12 cellular contexts compared by ENCODE assay signal in the genomic region with DNA sequence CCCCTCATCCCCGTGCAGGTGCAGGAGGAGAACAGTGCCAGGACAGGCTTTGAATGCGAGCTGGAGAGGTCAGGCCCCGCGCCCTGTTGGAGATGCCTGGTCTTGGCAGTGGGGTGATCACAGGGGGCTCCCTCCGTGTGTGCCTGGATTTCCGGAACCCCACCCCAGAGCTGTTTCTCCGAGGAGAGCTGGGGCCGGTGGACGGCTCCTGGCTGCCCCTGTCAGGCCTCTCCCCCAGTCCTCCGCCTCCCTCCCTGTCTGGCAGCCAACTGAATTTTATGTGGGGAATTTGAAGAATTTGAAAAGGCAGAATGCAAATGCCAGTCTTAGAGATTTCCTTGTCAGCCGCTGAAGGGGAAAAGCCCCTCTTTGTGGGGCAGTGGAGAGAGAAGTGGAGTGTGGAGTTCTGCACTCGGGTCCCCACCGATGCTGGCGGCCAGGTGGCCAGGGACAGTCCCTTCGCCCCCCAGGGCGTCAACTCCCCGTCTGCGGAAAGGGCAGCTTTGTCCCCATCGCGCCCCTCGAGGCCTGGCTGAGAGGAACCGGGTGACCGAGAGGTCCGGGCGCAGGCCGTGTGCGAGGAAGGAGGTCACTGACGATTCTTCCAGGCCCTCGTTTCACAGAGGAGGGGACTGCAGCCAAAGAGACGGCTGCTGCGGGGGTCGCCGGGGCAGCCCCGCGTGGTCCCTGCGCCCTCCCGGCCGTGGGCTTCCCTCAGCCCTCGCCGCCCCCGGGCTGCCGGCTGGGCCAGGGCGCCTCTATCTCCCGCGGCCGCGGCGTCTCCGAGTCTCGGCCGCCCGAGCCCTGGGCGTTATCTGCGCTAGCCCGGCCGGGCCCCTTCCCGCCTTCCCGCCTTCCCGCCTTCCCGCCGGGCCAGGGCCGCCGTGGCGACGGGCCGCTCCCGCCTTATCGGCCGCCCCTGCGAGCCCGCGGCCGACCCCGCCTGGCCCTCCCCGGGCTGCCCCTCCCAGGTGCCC. TPM values are rescaled to one million over a fixed set of nuclear protein-coding genes. Genes with fewer than 3 reads are reported as not detected.
DNase-seq lines count a peak whose midpoint lies in the region; ATAC-seq and TF ChIP-seq lines count a peak whose summit lies in the region.
"Had no signal": no experiment of that assay in that cellular context is flagged by ENCODE, and none has a peak within 500 bp of the region (broad histone marks: within the 10 kb centered on the region; RNA-seq: fewer than 3 reads in every experiment).

No MANE protein-coding gene starts in this region.

- H3K18ac ChIP-seq in H9 (ENCODE audit: insufficient read length, low read depth, low read length): peak overlapping the region; percentile 84

- no peaks in the 10 kb centered on the region for H3K9me2 ChIP-seq in MM.1S (replicated peaks; ENCODE audit: insufficient read depth, low read length)

- POLR2A ChIA-PET in naive thymus-derived CD4-positive, alpha-beta T cell (lab: Charles Lee): no interaction called here

- no CpG with 5 or more reads among the region's 75 CpGs for WGBS in H9 (ENCODE audit: extremely low coverage, insufficient read length, low lambda C conversion rate)

- H2BK5ac ChIP-seq in H9 (ENCODE audit: insufficient read length, low read length): no peak overlapping the region

- no peak overlapping the region for H3K27ac ChIP-seq in H9 (ENCODE audit: insufficient read length, low read depth, low read length)
- H3K27ac ChIP-seq in MM.1S (ENCODE audit: low read length): no peak overlapping the region
- H3K27ac ChIP-seq in naive thymus-derived CD4-positive, alpha-beta T cell (ENCODE audit: low read depth, low read length): no peak overlapping the region

- H3K4ac ChIP-seq in H9 (ENCODE audit: low read depth, low read length): no peak overlapping the region

- H4K20me1 ChIP-seq in H9 (ENCODE audit: control insufficient read depth, insufficient read depth, insufficient read length) (no peaks in the 10 kb centered on the region), MM.1S (ENCODE audit: insufficient read depth, low read length) (no peaks in the 10 kb centered on the region)

- intact Hi-C loops in naive thymus-derived CD4-positive, alpha-beta T cell (cut with micrococcal nuclease): no loop called here

- H3K36me3 Mint-ChIP-seq in H9 (ENCODE audit: insufficient read depth in 1 of 3, low read depth in 3 of 3): no peaks in the 10 kb centered on the region; a peak in 2 of 7 replicates
- H3K36me3 Mint-ChIP-seq in stimulated activated memory B cell treated with anti-CD40 and anti-IgM and Interleukin-4, amounts not matched to agents 10 μg/mL and 1 μg/mL and 100 μg/mL, for 72 hours: no peaks in the 10 kb centered on the region
- H3K36me3 Mint-ChIP-seq in naive thymus-derived CD4-positive, alpha-beta T cell: peaks cover 0 to 5% (median 0%) of the 10 kb centered on the region in 5 donors
- H3K36me3 Mint-ChIP-seq: T-cell had no signal

- no peak overlapping the region for H2BK20ac ChIP-seq in H9 (ENCODE audit: low read depth, low read length, poor library complexity, severe bottlenecking)

- no peak overlapping the region for H3K56ac ChIP-seq in H9 (ENCODE audit: insufficient read length, low read depth, low read length)

- no peak overlapping the region for H4K8ac ChIP-seq in H9 (replicated peaks; ENCODE audit: insufficient read length, low read depth, low read length)

- H3K27me3 ChIP-seq in H9 (ENCODE audit: insufficient read depth, low read length) (no peaks in the 10 kb centered on the region; the same call in 1 of the 2 replicates), MM.1S (replicated peaks; ENCODE audit: insufficient read depth, low read length) (no peaks in the 10 kb centered on the region; the same call in 1 of the 2 replicates)
- H3K27me3 ChIP-seq in naive thymus-derived CD4-positive, alpha-beta T cell (ENCODE audit: control insufficient read depth in 2 of 2, insufficient read depth in 2 of 2, low read length in 2 of 2): peaks cover 0 to 15% of the 10 kb centered on the region in 2 donors

- no peaks in the 10 kb centered on the region for H3K79me2 ChIP-seq in H9 (ENCODE audit: insufficient read depth, low read length)
- H3K79me2 ChIP-seq in MM.1S (ENCODE audit: low read length): no peaks in the 10 kb centered on the region

- H3T11ph ChIP-seq in H9 (ENCODE audit: low read length): no peak overlapping the region

- H3K4me2 ChIP-seq in H9 (ENCODE audit: insufficient read depth, insufficient read length, low read length): peak overlapping the region; percentile 34
- no peak overlapping the region for H3K4me2 ChIP-seq in MM.1S (ENCODE audit: low read depth, low read length)

- CTCF ChIA-PET in naive thymus-derived CD4-positive, alpha-beta T cell (lab: Charles Lee): interaction anchor here (1.0 kb wide), 2 partner anchors 10 to 153 kb away, joined by 3 to 4 read pairs; no protein-coding TSS in a partner anchor

- H3K9ac ChIP-seq in H9 (ENCODE audit: extremely low read depth, insufficient read length, low read length) (peak overlapping the region; percentile 30), MM.1S (ENCODE audit: low read length) (no peak overlapping the region)

- H3K4me3 ChIP-seq in choroid plexus epithelial cell (ENCODE audit: low read depth, low read length) (peak overlapping the region; percentile 33), MM.1S (ENCODE audit: low read length) (no peak overlapping the region)
- no peak overlapping the region for H3K4me3 ChIP-seq in naive thymus-derived CD4-positive, alpha-beta T cell (ENCODE audit: low read length)

- no peaks in the 10 kb centered on the region for H3F3A ChIP-seq in MM.1S (ENCODE audit: insufficient read depth, low read length)

- H3K9me3 ChIP-seq in H9 (ENCODE audit: control insufficient read depth, low read depth, low read length) (no peaks in the 10 kb centered on the region), MM.1S (replicated peaks; ENCODE audit: insufficient read depth, low read length) (no peaks in the 10 kb centered on the region)
- no peaks in the 10 kb centered on the region for H3K9me3 ChIP-seq in naive thymus-derived CD4-positive, alpha-beta T cell (ENCODE audit: control insufficient read depth in 2 of 3, low read length in 3 of 3)

- peak; percentile 26 for ATAC-seq in stimulated activated memory B cell treated with anti-CD40 and anti-IgM and Interleukin-4, amounts not matched to agents 10 μg/mL and 1 μg/mL and 100 μg/mL, for 72 hours
- no peak for ATAC-seq in GM18909 (IDR thresholded peaks at IDR 0.05; ENCODE audit: poor library complexity, unreplicated experiment)
- no peak for ATAC-seq in naive thymus-derived CD4-positive, alpha-beta T cell
- ATAC-seq: T-cell had no signal

- H3K79me1 ChIP-seq in H9 (ENCODE audit: insufficient read depth, low read depth, low read length, poor library complexity, severe bottlenecking): no peaks in the 10 kb centered on the region

- peak overlapping the region; percentile 96 for H3K14ac ChIP-seq in H9 (ENCODE audit: insufficient read depth, low read length)

- H4K5ac ChIP-seq in H9 (ENCODE audit: insufficient read length, low read depth, low read length): no peak overlapping the region

- no peak overlapping the region for H2BK15ac ChIP-seq in H9 (ENCODE audit: low read depth, low read length)

- H2BK120ac ChIP-seq in H9 (ENCODE audit: low read depth, low read length, poor library complexity, severe bottlenecking): peak overlapping the region; percentile 74

- H4K91ac ChIP-seq in H9 (ENCODE audit: insufficient read length, low read depth, low read length): no peak overlapping the region

- no peaks in the 10 kb centered on the region for H3K9me3 Mint-ChIP-seq in H9
- H3K9me3 Mint-ChIP-seq in stimulated activated memory B cell treated with anti-CD40 and anti-IgM and Interleukin-4, amounts not matched to agents 10 μg/mL and 1 μg/mL and 100 μg/mL, for 72 hours: no peaks in the 10 kb centered on the region
- no peaks in the 10 kb centered on the region for H3K9me3 Mint-ChIP-seq in naive thymus-derived CD4-positive, alpha-beta T cell
- H3K9me3 Mint-ChIP-seq: T-cell had no signal

- H3K4me1 ChIP-seq in H9 (ENCODE audit: insufficient read depth, low read length): peaks cover 12% of the 10 kb centered on the region; the same call in 1 of the 2 replicates
- no peaks in the 10 kb centered on the region for H3K4me1 ChIP-seq in MM.1S (ENCODE audit: low read length)
- H3K4me1 ChIP-seq in naive thymus-derived CD4-positive, alpha-beta T cell (ENCODE audit: control insufficient read depth in 2 of 2, insufficient read depth in 2 of 2, low read length in 2 of 2): no peaks in the 10 kb centered on the region

- peak overlapping the region in 1 of 3 experiments; percentile 46; a peak in 2 of 7 replicates for H3K27ac Mint-ChIP-seq in H9
- no peak overlapping the region for H3K27ac Mint-ChIP-seq in stimulated activated memory B cell treated with anti-CD40 and anti-IgM and Interleukin-4, amounts not matched to agents 10 μg/mL and 1 μg/mL and 100 μg/mL, for 72 hours
- no peak overlapping the region for H3K27ac Mint-ChIP-seq in naive thymus-derived CD4-positive, alpha-beta T cell
- H3K27ac Mint-ChIP-seq: T-cell had no signal

- peak overlapping the region; percentile 34 to 70; a peak in 4 of 5 replicates for H3K4me3 Mint-ChIP-seq in H9
- no peak overlapping the region for H3K4me3 Mint-ChIP-seq in stimulated activated memory B cell treated with anti-CD40 and anti-IgM and Interleukin-4, amounts not matched to agents 10 μg/mL and 1 μg/mL and 100 μg/mL, for 72 hours
- peak overlapping the region in 1 of 10 donors; percentile 23 for H3K4me3 Mint-ChIP-seq in naive thymus-derived CD4-positive, alpha-beta T cell
- H3K4me3 Mint-ChIP-seq: T-cell had no signal

- H2AK5ac ChIP-seq in H9 (ENCODE audit: insufficient read length, low read length): no peak overlapping the region

- H2AFZ ChIP-seq in H9 (ENCODE audit: low read length) (no peak overlapping the region), MM.1S (ENCODE audit: low read length) (no peak overlapping the region)

- peaks cover 6% of the 10 kb centered on the region for H3K27me3 Mint-ChIP-seq in H9 (ENCODE audit: low read depth)
- peaks cover 37% of the 10 kb centered on the region for H3K27me3 Mint-ChIP-seq in stimulated activated memory B cell treated with anti-CD40 and anti-IgM and Interleukin-4, amounts not matched to agents 10 μg/mL and 1 μg/mL and 100 μg/mL, for 72 hours
- H3K27me3 Mint-ChIP-seq in naive thymus-derived CD4-positive, alpha-beta T cell: peaks cover 23 to 33% (median 33%) of the 10 kb centered on the region in 5 donors

- peak overlapping the region; percentile 63 for H2BK12ac ChIP-seq in H9 (ENCODE audit: insufficient read length, low read depth, low read length)

- DNase-seq in H9: peak; percentile 71
- peak; percentile 43 for DNase-seq in choroid plexus epithelial cell (ENCODE audit: low read depth)
- DNase-seq in islet precursor cell: peak; percentile 85
- DNase-seq in MM.1S: no peak
- DNase-seq in naive thymus-derived CD4-positive, alpha-beta T cell: no peak
- no peak for DNase-seq in NCI-H748 (lab: John Stamatoyannopoulos, UW; ENCODE audit: unreplicated experiment)
- DNase-seq: DMS 273 treated with DMSO at 0.1 percent for 48 hours, T-cell had no signal

- no peak for TF ChIP-seq CTCF in H9 (conservative IDR thresholded peaks at IDR 0.05)
- TF ChIP-seq CTCF in choroid plexus epithelial cell (conservative IDR thresholded peaks at IDR 0.05; ENCODE audit: low read depth, low read length): no peak
- no peak for TF ChIP-seq CTCF in MM.1S (IDR thresholded peaks at IDR 0.05; ENCODE audit: low read length)

- no peak overlapping the region for H3K23ac ChIP-seq in H9 (ENCODE audit: insufficient read length, low read depth, low read length)

- H3K23me2 ChIP-seq in H9 (ENCODE audit: insufficient read length, low read depth, low read length, poor library complexity, severe bottlenecking): peaks cover 4% of the 10 kb centered on the region

- H3K36me3 ChIP-seq in MM.1S (replicated peaks; ENCODE audit: insufficient read depth, low read length): no peaks in the 10 kb centered on the region
- no peaks in the 10 kb centered on the region for H3K36me3 ChIP-seq in naive thymus-derived CD4-positive, alpha-beta T cell (ENCODE audit: control insufficient read depth in 2 of 3, insufficient read depth in 3 of 3, low read length in 3 of 3)

- H3K4me1 Mint-ChIP-seq in H9: peaks cover 54 to 61% of the 10 kb centered on the region in 2 experiments
- H3K4me1 Mint-ChIP-seq in stimulated activated memory B cell treated with anti-CD40 and anti-IgM and Interleukin-4, amounts not matched to agents 10 μg/mL and 1 μg/mL and 100 μg/mL, for 72 hours: peaks cover 10% of the 10 kb centered on the region
- peaks cover 0 to 12% (median 0%) of the 10 kb centered on the region in 7 donors for H3K4me1 Mint-ChIP-seq in naive thymus-derived CD4-positive, alpha-beta T cell
- H3K4me1 Mint-ChIP-seq: T-cell had no signal

RNA-seq across cellular contexts. Expression of gene LCTL, which starts 56.0 kb away (rescaled TPM):
- total RNA-seq in H9 (2021): 1.8 and 2.3 TPM in 2 replicates
- total RNA-seq in naive thymus-derived CD4-positive, alpha-beta T cell: not detected
- polyA plus RNA-seq in naive thymus-derived CD4-positive, alpha-beta T cell: not detected
- total RNA-seq: kidney epithelial cell, T-cell, ureter had no signal

Comparison
In these comparisons a context has a peak if more than half of its experiments do, and no peak if none do; other contexts are left out.
1. DNase-seq: peak in H9 (single experiment), choroid plexus epithelial cell (single experiment) and islet precursor cell (single experiment); none in MM.1S (single experiment), naive thymus-derived CD4-positive, alpha-beta T cell (0 of 9) and NCI-H748 (single experiment).